11 cellular contexts compared by ENCODE assay signal in genomic region chr2:176132397-176133086, GRCh38. TPM values are rescaled to one million over a fixed set of nuclear protein-coding genes. Genes with fewer than 3 reads are reported as not detected.
DNase-seq lines count a peak whose midpoint lies in the region; ATAC-seq, FAIRE-seq and TF ChIP-seq lines count a peak whose summit lies in the region.
"Had no signal": no experiment of that assay in that cellular context is flagged by ENCODE, and none has a peak within 500 bp of the region (broad histone marks: within the 10 kb centered on the region; RNA-seq: fewer than 3 reads in every experiment).

No MANE protein-coding gene starts in this region.

- no peaks in the 10 kb centered on the region for H3K36me3 ChIP-seq in CD8-positive, alpha-beta T cell (ENCODE audit: insufficient read depth, low read length)
- H3K36me3 ChIP-seq in neural progenitor cell, result no peaks in the 10 kb centered on the region
- H3K36me3 ChIP-seq: tibial nerve had no signal

- FAIRE-seq in RCC 7860 (lab: Jason Lieb, UNC), result no peak

- no peak overlapping the region for H3K27ac ChIP-seq in CD8-positive, alpha-beta T cell (ENCODE audit: low read depth, low read length)
- H3K27ac ChIP-seq in coronary artery (no peak overlapping the region), neural progenitor cell (no peak overlapping the region)

- peaks cover 39% of the 10 kb centered on the region for H3K4me1 ChIP-seq in CD8-positive, alpha-beta T cell (ENCODE audit: insufficient read depth, low read length)
- peaks cover 3% of the 10 kb centered on the region for H3K4me1 ChIP-seq in neural progenitor cell

- H2AFZ ChIP-seq in neural progenitor cell (replicated peaks), result no peak overlapping the region

- no peaks in the 10 kb centered on the region for H3K36me3 Mint-ChIP-seq in CD8-positive, alpha-beta T cell
- H3K36me3 Mint-ChIP-seq in neural progenitor cell, result no peaks in the 10 kb centered on the region

- peaks cover 3% of the 10 kb centered on the region for H3F3A ChIP-seq in neural progenitor cell (ENCODE audit: low read depth)

- intact Hi-C loops in CD8-positive, alpha-beta T cell (cut with DNase I, micrococcal nuclease), result no loop called here

- H3K9me3 ChIP-seq in CD8-positive, alpha-beta T cell (ENCODE audit: low read length), result no peaks in the 10 kb centered on the region
- no peaks in the 10 kb centered on the region for H3K9me3 ChIP-seq in neural progenitor cell (ENCODE audit: low read depth)
- H3K9me3 ChIP-seq: tibial nerve had no signal

- no peaks in the 10 kb centered on the region for H3K79me2 ChIP-seq in neural progenitor cell (ENCODE audit: low read depth)

- H3K27me3 Mint-ChIP-seq in CD8-positive, alpha-beta T cell (ENCODE audit: low read depth), result peaks cover 77% of the 10 kb centered on the region
- H3K27me3 Mint-ChIP-seq in neural progenitor cell (ENCODE audit: insufficient read depth, low read depth), result peaks cover 88% of the 10 kb centered on the region

- H3K27me3 ChIP-seq in CD8-positive, alpha-beta T cell (ENCODE audit: insufficient read depth, low read length), result peaks cover 82% of the 10 kb centered on the region
- H3K27me3 ChIP-seq in neural progenitor cell, result peaks cover 100% of the 10 kb centered on the region

- no peak overlapping the region for H3K9ac ChIP-seq in neural progenitor cell

- H3K4me3 Mint-ChIP-seq in CD8-positive, alpha-beta T cell, result peak overlapping the region; percentile 78
- H3K4me3 Mint-ChIP-seq in neural progenitor cell, result no peak overlapping the region

- H4K20me1 ChIP-seq in neural progenitor cell (ENCODE audit: low read depth), result peaks cover 90% of the 10 kb centered on the region

- peaks cover 3% of the 10 kb centered on the region for H3K9me3 Mint-ChIP-seq in CD8-positive, alpha-beta T cell
- H3K9me3 Mint-ChIP-seq in neural progenitor cell, result peaks cover 9% of the 10 kb centered on the region

- no peak overlapping the region for H3K27ac Mint-ChIP-seq in CD8-positive, alpha-beta T cell
- no peak overlapping the region for H3K27ac Mint-ChIP-seq in neural progenitor cell

- TF ChIP-seq CTCF in CD8-positive, alpha-beta T cell (IDR thresholded peaks at IDR 0.05), result no peak
- TF ChIP-seq CTCF in coronary artery (IDR thresholded peaks at IDR 0.05) (no peak), neural progenitor cell (IDR thresholded peaks at IDR 0.05) (no peak)

- CTCF ChIA-PET in CD8-positive, alpha-beta T cell (lab: Charles Lee), result interaction anchor here (0.9 to 3.7 kb wide), 10 partner anchors 8 to 1016 kb away, joined by 3 to 23 read pairs (median 6); no protein-coding TSS in a partner anchor

- no peak for DNase-seq in CD8-positive, alpha-beta T cell
- DNase-seq in NCI-H526 treated with DMSO at 0.1 percent for 48 hours (lab: John Stamatoyannopoulos, UW) (peak; percentile 74), coronary artery (ENCODE audit: low spot score) (no peak), neural progenitor cell (ENCODE audit: low spot score) (peak; percentile 47), RCC 7860 (ENCODE audit: low spot score) (no peak), NCI-H1092 (lab: John Stamatoyannopoulos, UW) (no peak)
- no peak for DNase-seq in stimulated activated CD4-positive, alpha-beta T cell treated with anti-CD3 and anti-CD28 coated beads, Interleukin-2, amount 100 ng/mL, for 24 hours
- DNase-seq: NCI-H1436 treated with DMSO at 0.1 percent for 48 hours had no signal

- ATAC-seq in CD8-positive, alpha-beta T cell, result no peak
- ATAC-seq in GM21786 (IDR thresholded peaks at IDR 0.05; ENCODE audit: unreplicated experiment), result no peak

- H3K4me3 ChIP-seq in CD8-positive, alpha-beta T cell (ENCODE audit: low read depth, low read length), result peak overlapping the region; percentile 42
- H3K4me3 ChIP-seq in coronary artery (peak overlapping the region; percentile 48), neural progenitor cell (no peak overlapping the region)

- peaks cover 39% of the 10 kb centered on the region for H3K4me1 Mint-ChIP-seq in CD8-positive, alpha-beta T cell (ENCODE audit: low read depth)
- H3K4me1 Mint-ChIP-seq in neural progenitor cell, result peaks cover 12% of the 10 kb centered on the region

- no peak overlapping the region for H3K4me2 ChIP-seq in neural progenitor cell

- POLR2A ChIA-PET in CD8-positive, alpha-beta T cell (lab: Charles Lee), result no interaction called here

RNA-seq across cellular contexts. Expression of gene HOXD8, which starts 3.0 kb away (rescaled TPM):
- not detected for total RNA-seq in CD8-positive, alpha-beta T cell
- total RNA-seq in neural progenitor cell (ENCODE audit: low replicate concordance), result not detected in 2 replicates
- total RNA-seq: pulmonary artery endothelial cell had no signal

RNA-seq across cellular contexts. Expression of gene HOXD9, which starts 10.0 kb away (rescaled TPM):
- not detected for total RNA-seq in CD8-positive, alpha-beta T cell
- total RNA-seq in neural progenitor cell (ENCODE audit: low replicate concordance), result not detected in 2 replicates
- total RNA-seq: pulmonary artery endothelial cell had no signal

RNA-seq across cellular contexts. Expression of gene HOXD10, which starts 16.0 kb away (rescaled TPM):
- total RNA-seq in CD8-positive, alpha-beta T cell, result not detected
- not detected in 2 replicates for total RNA-seq in neural progenitor cell (ENCODE audit: low replicate concordance)
- total RNA-seq: pulmonary artery endothelial cell had no signal

RNA-seq across cellular contexts. Expression of gene HOXD4, which starts 18.8 kb away (rescaled TPM):
- total RNA-seq in CD8-positive, alpha-beta T cell, result not detected
- total RNA-seq in neural progenitor cell (ENCODE audit: low replicate concordance), result not detected in 2 replicates
- total RNA-seq: pulmonary artery endothelial cell had no signal

RNA-seq across cellular contexts. Expression of gene HOXD3, which starts 24.6 kb away (rescaled TPM):
- not detected for total RNA-seq in CD8-positive, alpha-beta T cell
- total RNA-seq in neural progenitor cell (ENCODE audit: low replicate concordance), result not detected in 2 replicates
- total RNA-seq: pulmonary artery endothelial cell had no signal

Comparison
In these comparisons a context has a peak if more than half of its experiments do, and no peak if none do; other contexts are left out.
1. DNase-seq: peak in NCI-H526 treated with DMSO at 0.1 percent for 48 hours (single experiment) and neural progenitor cell (single experiment); none in CD8-positive, alpha-beta T cell (0 of 7), coronary artery (single experiment), stimulated activated CD4-positive, alpha-beta T cell treated with anti-CD3 and anti-CD28 coated beads, Interleukin-2, amount 100 ng/mL, for 24 hours (0 of 2), RCC 7860 (single experiment) and NCI-H1092 (single experiment).